ENCODE assay signal across 19 cellular contexts in genomic region chr2:71073475-71073874, GRCh38. TPM values are rescaled to one million over a fixed set of nuclear protein-coding genes. Genes with fewer than 3 reads are reported as not detected.
DNase-seq lines count a peak whose midpoint lies in the region; ATAC-seq and TF ChIP-seq lines count a peak whose summit lies in the region.
"Had no signal": no experiment of that assay in that cellular context is flagged by ENCODE, and none has a peak within 500 bp of the region (broad histone marks: within the 10 kb centered on the region; RNA-seq: fewer than 3 reads in every experiment).

No MANE protein-coding gene starts in this region.

- no peak for TF ChIP-seq POLR2A in spleen (IDR thresholded peaks at IDR 0.05)

- ATAC-seq in T-cell (replicated peaks in 1 of 4), result no peak
- ATAC-seq in effector memory CD8-positive, alpha-beta T cell (replicated peaks), result no peak
- ATAC-seq in left ventricle myocardium superior, result no peak
- no peak for ATAC-seq in upper lobe of right lung
- ATAC-seq: right lobe of liver had no signal

- peaks cover 35% of the 10 kb centered on the region for H3K36me3 Mint-ChIP-seq in activated CD4-positive, alpha-beta T cell treated with anti-CD3 and anti-CD28 coated beads, Interleukin-2, amount 10 ng/mL, durations not matched to agents 24 days and 14 days (ENCODE audit: low read depth)
- H3K36me3 Mint-ChIP-seq in activated CD4-positive, alpha-beta T cell treated with anti-CD3 and anti-CD28 coated beads, Interleukin-2, amount 10 ng/mL, durations not matched to agents 7 days and 5 days (ENCODE audit: low read depth), result peaks cover 41% of the 10 kb centered on the region
- H3K36me3 Mint-ChIP-seq in T-cell, result peaks cover 45% of the 10 kb centered on the region
- H3K36me3 Mint-ChIP-seq in effector memory CD8-positive, alpha-beta T cell (ENCODE audit: insufficient read depth), result peaks cover 55% of the 10 kb centered on the region

- TF ChIP-seq CTCF in spleen (IDR thresholded peaks at IDR 0.05 in 8 of 11, conservative IDR thresholded peaks at IDR 0.05 in 3 of 11), result no peak
- TF ChIP-seq CTCF in upper lobe of right lung (IDR thresholded peaks at IDR 0.05), result no peak

- H3K9me3 Mint-ChIP-seq in activated CD4-positive, alpha-beta T cell treated with anti-CD3 and anti-CD28 coated beads, Interleukin-2, amount 10 ng/mL, durations not matched to agents 24 days and 14 days, result no peaks in the 10 kb centered on the region
- H3K9me3 Mint-ChIP-seq in activated CD4-positive, alpha-beta T cell treated with anti-CD3 and anti-CD28 coated beads, Interleukin-2, amount 10 ng/mL, durations not matched to agents 7 days and 5 days, result no peaks in the 10 kb centered on the region
- H3K9me3 Mint-ChIP-seq in T-cell, result no peaks in the 10 kb centered on the region
- H3K9me3 Mint-ChIP-seq in effector memory CD8-positive, alpha-beta T cell, result no peaks in the 10 kb centered on the region
- H3K9me3 Mint-ChIP-seq: HFFc6 had no signal

- H3K27ac ChIP-seq in spleen, result peak overlapping the region in 6 of 8 donors; percentile 1 to 99 (median 97)
- H3K27ac ChIP-seq in upper lobe of right lung, result no peak overlapping the region
- H3K27ac ChIP-seq: ovary had no signal

- H3K27ac Mint-ChIP-seq in activated CD4-positive, alpha-beta T cell treated with anti-CD3 and anti-CD28 coated beads, Interleukin-2, amount 10 ng/mL, durations not matched to agents 24 days and 14 days, result peak overlapping the region; percentile 12
- no peak overlapping the region for H3K27ac Mint-ChIP-seq in activated CD4-positive, alpha-beta T cell treated with anti-CD3 and anti-CD28 coated beads, Interleukin-2, amount 10 ng/mL, durations not matched to agents 7 days and 5 days
- peak overlapping the region; percentile 98 to 100 for H3K27ac Mint-ChIP-seq in T-cell
- H3K27ac Mint-ChIP-seq in effector memory CD8-positive, alpha-beta T cell, result peak overlapping the region; percentile 41 to 80
- H3K27ac Mint-ChIP-seq: HFFc6 had no signal

- H3K4me1 ChIP-seq in spleen, result peaks cover 33 to 93% (median 66%) of the 10 kb centered on the region in 6 donors
- H3K4me1 ChIP-seq in upper lobe of right lung, result peaks cover 25% of the 10 kb centered on the region

- no peaks in the 10 kb centered on the region for H3K27me3 ChIP-seq in spleen (replicated peaks in 1 of 7)
- H3K27me3 ChIP-seq in upper lobe of right lung, result no peaks in the 10 kb centered on the region
- H3K27me3 ChIP-seq: ovary, right lobe of liver, upper lobe of left lung had no signal

- POLR2A ChIA-PET in activated CD4-positive, alpha-beta T cell treated with anti-CD3 and anti-CD28 coated beads, Interleukin-2, amount 10 ng/mL, durations not matched to agents 7 days and 5 days (lab: Charles Lee), result no interaction called here
- POLR2A ChIA-PET in T-cell (lab: Charles Lee), result no interaction called here

- H3K4me1 Mint-ChIP-seq in activated CD4-positive, alpha-beta T cell treated with anti-CD3 and anti-CD28 coated beads, Interleukin-2, amount 10 ng/mL, durations not matched to agents 24 days and 14 days, result peaks cover 49% of the 10 kb centered on the region
- peaks cover 50% of the 10 kb centered on the region for H3K4me1 Mint-ChIP-seq in activated CD4-positive, alpha-beta T cell treated with anti-CD3 and anti-CD28 coated beads, Interleukin-2, amount 10 ng/mL, durations not matched to agents 7 days and 5 days
- H3K4me1 Mint-ChIP-seq in T-cell, result peaks cover 55 to 60% (median 56%) of the 10 kb centered on the region in 3 donors
- H3K4me1 Mint-ChIP-seq in effector memory CD8-positive, alpha-beta T cell (ENCODE audit: low read depth in 2 of 2), result peaks cover 45 to 50% of the 10 kb centered on the region in 2 donors

- intact Hi-C loops in activated CD4-positive, alpha-beta T cell treated with anti-CD3 and anti-CD28 coated beads, Interleukin-2, amount 10 ng/mL, durations not matched to agents 24 days and 14 days (cut with micrococcal nuclease), result no loop called here
- intact Hi-C loops in spleen (cut with DNase I; ENCODE audit: low total_unique reads) (no loop called here), left ventricle myocardium superior (cut with micrococcal nuclease) (no loop called here), upper lobe of right lung (cut with DNase I) (no loop called here)

- H3K4me3 Mint-ChIP-seq in activated CD4-positive, alpha-beta T cell treated with anti-CD3 and anti-CD28 coated beads, Interleukin-2, amount 10 ng/mL, durations not matched to agents 24 days and 14 days, result peak overlapping the region; percentile 39
- no peak overlapping the region for H3K4me3 Mint-ChIP-seq in activated CD4-positive, alpha-beta T cell treated with anti-CD3 and anti-CD28 coated beads, Interleukin-2, amount 10 ng/mL, durations not matched to agents 7 days and 5 days
- H3K4me3 Mint-ChIP-seq in T-cell, result peak overlapping the region in 1 of 3 donors; percentile 96
- no peak overlapping the region for H3K4me3 Mint-ChIP-seq in effector memory CD8-positive, alpha-beta T cell
- H3K4me3 Mint-ChIP-seq: HFFc6 had no signal

- H3K9me3 ChIP-seq in spleen (no peaks in the 10 kb centered on the region), upper lobe of right lung (no peaks in the 10 kb centered on the region)
- H3K9me3 ChIP-seq: ovary, right lobe of liver, upper lobe of left lung had no signal

- CTCF ChIA-PET in activated CD4-positive, alpha-beta T cell treated with anti-CD3 and anti-CD28 coated beads, Interleukin-2, amount 10 ng/mL, durations not matched to agents 7 days and 5 days (lab: Charles Lee), result interaction anchor here (1.3 to 1.5 kb wide), 2 partner anchors 14 to 18 kb away, joined by 3 read pairs; no protein-coding TSS in a partner anchor
- CTCF ChIA-PET in T-cell (lab: Charles Lee), result no interaction called here

- DNase-seq in activated CD4-positive, alpha-beta T cell treated with anti-CD3 and anti-CD28 coated beads, Interleukin-2, amount 10 ng/mL, durations not matched to agents 24 days and 14 days, result no peak
- DNase-seq in activated CD4-positive, alpha-beta T cell treated with anti-CD3 and anti-CD28 coated beads, Interleukin-2, amount 10 ng/mL, durations not matched to agents 7 days and 5 days, result no peak
- DNase-seq in T-cell (no peak), spleen (peak; percentile 64), DMS114 treated with DMSO at 0.1 percent for 48 hours (lab: John Stamatoyannopoulos, UW; ENCODE audit: unreplicated experiment) (no peak), left ventricle myocardium superior (no peak), upper lobe of right lung (no peak)
- no peak for DNase-seq in effector memory CD8-positive, alpha-beta T cell
- DNase-seq: activated CD8-positive, alpha-beta memory T cell treated with anti-CD3 and anti-CD28 coated beads for 24 hours; HFFc6; hippocampal formation; IMR-90; MM.1S; NCI-H748 treated with DMSO at 0.1 percent for 48 hours; ovary; right lobe of liver; Right ventricle myocardium superior; stimulated activated naive CD4-positive, alpha-beta T cell treated with Interleukin-2 at 50 U/mL for 16 hours; upper lobe of left lung had no signal

- no peaks in the 10 kb centered on the region for H3K27me3 Mint-ChIP-seq in activated CD4-positive, alpha-beta T cell treated with anti-CD3 and anti-CD28 coated beads, Interleukin-2, amount 10 ng/mL, durations not matched to agents 24 days and 14 days
- H3K27me3 Mint-ChIP-seq in activated CD4-positive, alpha-beta T cell treated with anti-CD3 and anti-CD28 coated beads, Interleukin-2, amount 10 ng/mL, durations not matched to agents 7 days and 5 days, result no peaks in the 10 kb centered on the region
- H3K27me3 Mint-ChIP-seq in T-cell, result no peaks in the 10 kb centered on the region
- no peaks in the 10 kb centered on the region for H3K27me3 Mint-ChIP-seq in effector memory CD8-positive, alpha-beta T cell

- H3K4me3 ChIP-seq in spleen (no peak overlapping the region), upper lobe of right lung (no peak overlapping the region)
- H3K4me3 ChIP-seq: ovary, right lobe of liver, upper lobe of left lung had no signal

- peaks cover 0 to 71% (median 55%) of the 10 kb centered on the region in 6 donors for H3K36me3 ChIP-seq in spleen
- peaks cover 62% of the 10 kb centered on the region for H3K36me3 ChIP-seq in upper lobe of right lung
- H3K36me3 ChIP-seq: ovary had no signal

- WGBS in spleen, 5 donors, result 91 to 96% (median 93%) methylated on average over 8 of the region's 8 CpGs

RNA-seq across cellular contexts. Expression of gene NAGK, which starts 5.0 kb away (rescaled TPM):
- total RNA-seq in activated CD4-positive, alpha-beta T cell treated with anti-CD3 and anti-CD28 coated beads, Interleukin-2, amount 10 ng/mL, durations not matched to agents 24 days and 14 days, result 55.9 and 67.1 TPM in 2 replicates
- total RNA-seq in activated CD4-positive, alpha-beta T cell treated with anti-CD3 and anti-CD28 coated beads, Interleukin-2, amount 10 ng/mL, durations not matched to agents 7 days and 5 days, result 10 to 100 TPM; 81.1 to 83.6 TPM
- 100 to 1,000 TPM in 3 of 5 donors, 10 to 100 TPM in 2; 89.8 to 124 (median 111) TPM for total RNA-seq in T-cell
- 100 to 1,000 TPM; 123 to 306 (median 181) TPM for total RNA-seq in spleen
- polyA plus RNA-seq in spleen, result 100 to 1,000 TPM; 127 to 321 (median 266) TPM
- total RNA-seq in left ventricle myocardium superior, result 47.8 TPM
- 126 TPM for total RNA-seq in upper lobe of right lung

RNA-seq across cellular contexts. Expression of gene MCEE, which starts 56.6 kb away (rescaled TPM):
- 14.4 and 17.2 TPM in 2 replicates for total RNA-seq in activated CD4-positive, alpha-beta T cell treated with anti-CD3 and anti-CD28 coated beads, Interleukin-2, amount 10 ng/mL, durations not matched to agents 24 days and 14 days
- 10 to 100 TPM; 13.5 to 15.3 TPM for total RNA-seq in activated CD4-positive, alpha-beta T cell treated with anti-CD3 and anti-CD28 coated beads, Interleukin-2, amount 10 ng/mL, durations not matched to agents 7 days and 5 days
- 10 to 100 TPM; 13.7 to 22.4 (median 19.5) TPM for total RNA-seq in T-cell
- 10 to 100 TPM; 10.4 to 18.4 (median 14.2) TPM for total RNA-seq in spleen
- polyA plus RNA-seq in spleen, result 10 to 100 TPM; 15.6 to 21.8 (median 18.0) TPM
- 41.6 TPM for total RNA-seq in left ventricle myocardium superior
- total RNA-seq in upper lobe of right lung, result 19.5 TPM

RNA-seq across cellular contexts. Expression of gene MPHOSPH10, which starts 57.0 kb away (rescaled TPM):
- total RNA-seq in activated CD4-positive, alpha-beta T cell treated with anti-CD3 and anti-CD28 coated beads, Interleukin-2, amount 10 ng/mL, durations not matched to agents 24 days and 14 days, result 69.4 and 74.5 TPM in 2 replicates
- 10 to 100 TPM; 36.4 to 44.1 TPM for total RNA-seq in activated CD4-positive, alpha-beta T cell treated with anti-CD3 and anti-CD28 coated beads, Interleukin-2, amount 10 ng/mL, durations not matched to agents 7 days and 5 days
- 10 to 100 TPM; 34.8 to 49.6 (median 39.9) TPM for total RNA-seq in T-cell
- total RNA-seq in spleen, result 10 to 100 TPM; 20.3 to 35.2 (median 27.4) TPM
- 10 to 100 TPM; 20.8 to 23.6 (median 21.7) TPM for polyA plus RNA-seq in spleen
- 18.2 TPM for total RNA-seq in left ventricle myocardium superior
- 27.9 TPM for total RNA-seq in upper lobe of right lung
